Comparison of ENCODE assay signal across 20 cellular contexts in genomic region chr2:198055726-198056125, GRCh38.
"Had no signal": no experiment of that assay in that cellular context is flagged by ENCODE, and none has a peak within 500 bp of the region (broad histone marks: within the 10 kb centered on the region; RNA-seq: fewer than 3 reads in every experiment).

No MANE protein-coding gene starts in this region.

- H3K79me2 ChIP-seq: hepatocyte had no signal

- DNase-seq: erythroblast; foreskin melanocyte; head of caudate nucleus; kidney; left cardiac atrium; mammary epithelial cell; mucosa of descending colon; naive thymus-derived CD8-positive, alpha-beta T cell; right lobe of liver; stimulated activated CD4-positive, alpha-beta T cell treated with anti-CD3 and anti-CD28 coated beads, Interleukin-4, amount 100 ng/mL, for 1 hour; stimulated activated CD8-positive, alpha-beta memory T cell treated with anti-CD3 and anti-CD28 coated beads, Interleukin-4, amount 100 ng/mL, for 48 hours; stimulated activated naive CD8-positive, alpha-beta T cell treated with anti-CD3 and anti-CD28 coated beads, Interleukin-15, Interleukin-2, amounts not matched to agents 100 U/mL and 50 U/mL, for 24 hours; tibial artery; upper lobe of right lung had no signal

- H3K27me3 Mint-ChIP-seq: naive thymus-derived CD8-positive, alpha-beta T cell; progenitor cell of endocrine pancreas had no signal

- H3K9me3 Mint-ChIP-seq: naive thymus-derived CD8-positive, alpha-beta T cell; neural crest cell; stimulated activated effector memory CD8-positive, alpha-beta T cell treated with anti-CD3 and anti-CD28 coated beads, Interleukin-12 subunit alpha, Interleukin-12 subunit beta, amount 100 ng/mL, for 72 hours had no signal

- ATAC-seq: left cardiac atrium; mucosa of descending colon; naive thymus-derived CD8-positive, alpha-beta T cell; right lobe of liver; stimulated activated effector memory CD8-positive, alpha-beta T cell treated with anti-CD3 and anti-CD28 coated beads, Interleukin-12 subunit alpha, Interleukin-12 subunit beta, amount 100 ng/mL, for 72 hours; stimulated activated naive CD8-positive, alpha-beta T cell treated with anti-CD3 and anti-CD28 coated beads, Interleukin-15, Interleukin-2, amounts not matched to agents 100 U/mL and 50 U/mL, for 24 hours; upper lobe of right lung had no signal

- H3K4me2 ChIP-seq: hepatocyte had no signal

- H3K4me1 Mint-ChIP-seq: neural crest cell; stimulated activated effector memory CD8-positive, alpha-beta T cell treated with anti-CD3 and anti-CD28 coated beads, Interleukin-12 subunit alpha, Interleukin-12 subunit beta, amount 100 ng/mL, for 72 hours had no signal

- H3K4me3 ChIP-seq: hepatocyte, mucosa of descending colon, right lobe of liver, suprapubic skin, tibial artery, upper lobe of right lung, vagina had no signal

- H3K36me3 ChIP-seq: right lobe of liver, suprapubic skin, tibial artery, upper lobe of right lung, vagina had no signal

- H3K9me3 ChIP-seq: mucosa of descending colon, right lobe of liver, suprapubic skin, tibial artery, upper lobe of right lung, vagina had no signal

- H3K4me3 Mint-ChIP-seq: naive thymus-derived CD8-positive, alpha-beta T cell; neural crest cell; stimulated activated effector memory CD8-positive, alpha-beta T cell treated with anti-CD3 and anti-CD28 coated beads, Interleukin-12 subunit alpha, Interleukin-12 subunit beta, amount 100 ng/mL, for 72 hours had no signal

- H3K27ac Mint-ChIP-seq: naive thymus-derived CD8-positive, alpha-beta T cell; stimulated activated effector memory CD8-positive, alpha-beta T cell treated with anti-CD3 and anti-CD28 coated beads, Interleukin-12 subunit alpha, Interleukin-12 subunit beta, amount 100 ng/mL, for 72 hours had no signal

- H3K27ac ChIP-seq: hepatocyte, right lobe of liver, suprapubic skin, tibial artery, upper lobe of right lung, vagina had no signal

- H3K4me1 ChIP-seq: right lobe of liver, suprapubic skin, upper lobe of right lung, vagina had no signal

- H3K27me3 ChIP-seq: right lobe of liver, suprapubic skin, tibial artery, upper lobe of right lung, vagina had no signal

- H3K36me3 Mint-ChIP-seq: naive thymus-derived CD8-positive, alpha-beta T cell; stimulated activated effector memory CD8-positive, alpha-beta T cell treated with anti-CD3 and anti-CD28 coated beads, Interleukin-12 subunit alpha, Interleukin-12 subunit beta, amount 100 ng/mL, for 72 hours had no signal
